Comparison of ENCODE assay signal across 8 cellular contexts in the genomic region with DNA sequence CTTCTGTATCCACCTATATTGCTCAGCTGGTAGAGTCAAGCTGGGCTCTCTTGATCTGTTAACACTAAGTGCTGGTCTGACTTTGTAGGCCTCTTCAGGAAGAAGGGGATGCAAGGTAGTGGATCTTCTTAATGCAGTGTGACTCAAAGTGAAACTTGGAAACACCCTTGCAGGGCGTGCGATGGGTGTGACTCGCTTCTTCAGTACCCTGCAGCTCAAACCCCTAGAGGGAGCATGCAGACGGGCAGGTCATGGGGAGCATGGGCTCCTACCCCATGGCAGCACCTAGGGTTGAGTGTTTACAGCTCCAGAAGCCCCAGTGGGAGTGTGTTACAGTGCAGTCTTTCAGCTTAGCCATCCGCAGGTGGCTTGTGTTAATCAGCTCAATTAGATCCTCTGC. TPM values are rescaled to one million over a fixed set of nuclear protein-coding genes. Genes with fewer than 3 reads are reported as not detected.
A peak's percentile ranks its signal among the peaks of the same experiment; 100 is the strongest.
DNase-seq lines count a peak whose midpoint lies in the region; ATAC-seq, FAIRE-seq and TF ChIP-seq lines count a peak whose summit lies in the region.

No MANE protein-coding gene starts in this region.

- peak; percentile 14 for DNase-seq in activated CD8-positive, alpha-beta memory T cell treated with anti-CD3 and anti-CD28 coated beads, Interleukin-2, amount 50 U/mL, for 1 hour (ENCODE audit: extremely low read depth)
- DNase-seq in small intestine = peak; percentile 35
- DNase-seq in HuH-7 (ENCODE audit: low spot score) = no peak
- no peak for DNase-seq in NCI-H1048 (lab: John Stamatoyannopoulos, UW)
- no peak for DNase-seq in esophagus squamous epithelium (lab: John Stamatoyannopoulos, UW)
- DNase-seq in NCI-H446 (lab: John Stamatoyannopoulos, UW) = no peak

- H3K36me3 ChIP-seq in small intestine (ENCODE audit: control insufficient read depth in 2 of 2, insufficient read depth in 2 of 2, low read length in 2 of 2) (no peaks in the 10 kb centered on the region), esophagus squamous epithelium (no peaks in the 10 kb centered on the region)

- ATAC-seq in GM19467 (IDR thresholded peaks at IDR 0.05; ENCODE audit: unreplicated experiment) = peak; percentile 99
- ATAC-seq in HG03457 (IDR thresholded peaks at IDR 0.05; ENCODE audit: unreplicated experiment) = peak; percentile 99

- TF ChIP-seq CTCF in esophagus squamous epithelium (IDR thresholded peaks at IDR 0.05) = peak in 2 of 6 experiments; percentile 8 to 30

- peak overlapping the region in 1 of 2 donors; percentile 12 for H3K27ac ChIP-seq in small intestine (ENCODE audit: low read depth in 1 of 2, low read length in 1 of 2)
- H3K27ac ChIP-seq in esophagus squamous epithelium = no peak overlapping the region

- H3K4me1 ChIP-seq in small intestine (ENCODE audit: control insufficient read depth in 2 of 2, insufficient read depth in 1 of 2, low read depth in 1 of 2, low read length in 1 of 2) (no peaks in the 10 kb centered on the region), esophagus squamous epithelium (no peaks in the 10 kb centered on the region)

- H3K4me3 ChIP-seq in small intestine (ENCODE audit: low read depth in 1 of 2, low read length in 2 of 2) (no peak overlapping the region), esophagus squamous epithelium (no peak overlapping the region)

- intact Hi-C loops in esophagus squamous epithelium (cut with DNase I) = no loop called here

- H3K27me3 ChIP-seq in small intestine (ENCODE audit: control insufficient read depth in 2 of 2, insufficient read depth in 2 of 2, low read length in 2 of 2) (no peaks in the 10 kb centered on the region), esophagus squamous epithelium (no peaks in the 10 kb centered on the region)

- H3K9me3 ChIP-seq in small intestine (ENCODE audit: control insufficient read depth, low read depth) (no peaks in the 10 kb centered on the region), esophagus squamous epithelium (no peaks in the 10 kb centered on the region)

- 61 to 73% (median 65%) methylated on average over 5 of the region's 5 CpGs for WGBS in small intestine, 3 donors
- 60 to 70% methylated on average over 1 to 2 of the region's 5 CpGs for WGBS in esophagus squamous epithelium, 2 donors

- FAIRE-seq in small intestine (lab: Jason Lieb, UNC) = no peak

- no peak for TF ChIP-seq POLR2A in esophagus squamous epithelium (IDR thresholded peaks at IDR 0.05)

RNA-seq across cellular contexts. Expression of gene SAMD3, which starts 0.8 kb away (rescaled TPM):
- 1 to 10 TPM in 2 of 3 donors, under 1 TPM in 1; 0.24 to 3.1 (median 2.4) TPM for polyA plus RNA-seq in small intestine
- total RNA-seq in esophagus squamous epithelium = 1 to 10 TPM in 1 of 4 donors, under 1 TPM in 3; 0.12 to 3.8 (median 0.67) TPM

Comparison
In these comparisons a context has a peak if more than half of its experiments do, and no peak if none do; other contexts are left out.
1. DNase-seq: peak in activated CD8-positive, alpha-beta memory T cell treated with anti-CD3 and anti-CD28 coated beads, Interleukin-2, amount 50 U/mL, for 1 hour (single experiment) and small intestine (single experiment); none in HuH-7 (single experiment), NCI-H1048 (single experiment), esophagus squamous epithelium (single experiment) and NCI-H446 (0 of 2).